ENCODE assay signal across 1 cellular context in genomic region chr15:99487337-99487730, GRCh38.
TF ChIP-seq lines count a peak whose summit lies in the region.

No MANE protein-coding gene starts in this region.

TF ChIP-seq in GM23338, 12 proteins besides CTCF, POLR2A, EP300 and RAD21 (continued from another document):
- no peak for TF ChIP-seq ZNF462 (CRISPR knock-in tag; IDR thresholded peaks at IDR 0.05)
- TF ChIP-seq STAT1 (IDR thresholded peaks at IDR 0.05; ENCODE audit: unreplicated experiment) = no peak
- no peak for TF ChIP-seq NANOG (IDR thresholded peaks at IDR 0.05; ENCODE audit: borderline replicate concordance)
- TF ChIP-seq ZNF331 (CRISPR knock-in tag; IDR thresholded peaks at IDR 0.05; ENCODE audit: low read depth) = no peak
- TF ChIP-seq REST (IDR thresholded peaks at IDR 0.05; ENCODE audit: unreplicated experiment) = no peak
- TF ChIP-seq ETS1 (IDR thresholded peaks at IDR 0.05) = no peak
- TF ChIP-seq ZNF114 (CRISPR knock-in tag; IDR thresholded peaks at IDR 0.05) = no peak
